ENCODE assay signal across 8 cellular contexts in genomic region chr11:2825261-2825885, GRCh38.
DNase-seq lines count a peak whose midpoint lies in the region; ATAC-seq and TF ChIP-seq lines count a peak whose summit lies in the region.

No MANE protein-coding gene starts in this region.

- WGBS in IMR-90 (ENCODE audit: extremely low coverage in 2 of 2, insufficient read length in 1 of 2), 2 experiments, result 55% methylated on average over 10 of the region's 22 CpGs; no CpG with 5 or more reads in 1 of the 2 experiments
- WGBS in mesenchymal stem cell, result 40% methylated on average over 13 of the region's 22 CpGs

- peak overlapping the region; percentile 80; the same call in 2 of the 3 replicates for H2BK15ac ChIP-seq in IMR-90 (ENCODE audit: low read depth, low read length)
- peak overlapping the region; percentile 90 for H2BK15ac ChIP-seq in mesenchymal stem cell (ENCODE audit: low read depth, poor library complexity, severe bottlenecking)

- peak; percentile 63 for ATAC-seq in IMR-90 (ENCODE audit: low read depth)

- H2AK5ac ChIP-seq in IMR-90 (ENCODE audit: low read depth, low read length), result peak overlapping the region; percentile 97
- peak overlapping the region; percentile 16 for H2AK5ac ChIP-seq in mesenchymal stem cell (ENCODE audit: low read length, severe bottlenecking)

- CTCF ChIA-PET in IMR-90 (lab: Yijun Ruan, JAX), result interaction anchor here (0.6 to 1.1 kb wide), 2 partner anchors 58 to 1026 kb away, joined by 3 to 4 read pairs; no protein-coding TSS in a partner anchor

- H3K4ac ChIP-seq in IMR-90 (ENCODE audit: low read depth, low read length) (peak overlapping the region; percentile 95), mesenchymal stem cell (ENCODE audit: low read depth in 1 of 2, low read length in 2 of 2) (peak overlapping the region; percentile 82 to 83)

- intact Hi-C loops in IMR-90 (cut with micrococcal nuclease) (loop anchor here (1.0 to 5.0 kb wide), 3 partner anchors 83 to 293 kb away; no protein-coding TSS in a partner anchor), tibial artery (cut with DNase I; ENCODE audit: low total_unique reads) (loop anchor here (5.0 kb wide), 1 partner anchor 62 kb away; the partner anchor contains the start of gene CDKN1C)

- no peak for TF ChIP-seq POLR2A in IMR-90 (IDR thresholded peaks at IDR 0.05; ENCODE audit: low read depth, low read length)

- no peaks in the 10 kb centered on the region for H4K20me1 ChIP-seq in IMR-90 (ENCODE audit: insufficient read depth, low read length)

- H3K9ac ChIP-seq in IMR-90 (ENCODE audit: low read depth, low read length) (peak overlapping the region; percentile 76), duodenal mucosa (ENCODE audit: low read depth in 1 of 2, low read length in 2 of 2) (no peak overlapping the region), mesenchymal stem cell (ENCODE audit: low read length) (peak overlapping the region; percentile 87)

- DNase-seq in IMR-90, result peak; percentile 74
- peak; percentile 78 for DNase-seq in mesenchymal stem cell
- DNase-seq in tibial artery, result peak; percentile 85 to 93
- no peak for DNase-seq in NCI-H345 (lab: John Stamatoyannopoulos, UW)
- no peak for DNase-seq in dermis blood vessel endothelial cell
- DNase-seq in HAP-1 (ENCODE audit: low spot score in 2 of 2), result no peak
- no peak for DNase-seq in activated naive CD8-positive, alpha-beta T cell treated with anti-CD3 and anti-CD28 coated beads for 36 hours

- H3K56ac ChIP-seq in IMR-90 (ENCODE audit: extremely low read depth, insufficient read depth, low read length), result peak overlapping the region; percentile 80

- H3K27me3 ChIP-seq in IMR-90 (ENCODE audit: control insufficient read depth, insufficient read depth, low read length) (no peaks in the 10 kb centered on the region), duodenal mucosa (ENCODE audit: control insufficient read depth in 1 of 2, insufficient read depth in 2 of 2, low read length in 2 of 2) (no peaks in the 10 kb centered on the region), mesenchymal stem cell (ENCODE audit: control insufficient read depth in 1 of 2, insufficient read depth in 1 of 2, low read length in 2 of 2) (peaks cover 0 to 4% of the 10 kb centered on the region in 2 experiments), tibial artery (no peaks in the 10 kb centered on the region), HAP-1 (ENCODE audit: low read depth) (no peaks in the 10 kb centered on the region)

- H3K23ac ChIP-seq in IMR-90 (ENCODE audit: low read depth, low read length), result peak overlapping the region; percentile 95
- peak overlapping the region in 1 of 2 experiments; percentile 2 for H3K23ac ChIP-seq in mesenchymal stem cell (ENCODE audit: low read length in 2 of 2)

- H3K18ac ChIP-seq in IMR-90 (ENCODE audit: low read depth, low read length) (peak overlapping the region; percentile 83), mesenchymal stem cell (ENCODE audit: low read depth in 1 of 2, low read length in 2 of 2) (peak overlapping the region; percentile 75 to 84)

- H2BK120ac ChIP-seq in IMR-90 (ENCODE audit: low read depth, low read length), result peak overlapping the region; percentile 95
- H2BK120ac ChIP-seq in mesenchymal stem cell (ENCODE audit: low read depth, low read length), result peak overlapping the region; percentile 91

- no peak overlapping the region for H3K4me3 Mint-ChIP-seq in activated naive CD8-positive, alpha-beta T cell treated with anti-CD3 and anti-CD28 coated beads for 36 hours

- H4K91ac ChIP-seq in IMR-90 (ENCODE audit: insufficient read depth, low read depth, low read length) (peak overlapping the region; percentile 93), mesenchymal stem cell (ENCODE audit: low read length) (peak overlapping the region; percentile 91)

- peak overlapping the region; percentile 87 for H4K5ac ChIP-seq in IMR-90 (ENCODE audit: low read depth, low read length)

- H2BK20ac ChIP-seq in IMR-90 (ENCODE audit: low read depth, low read length), result peak overlapping the region; percentile 93

- peaks cover 33% of the 10 kb centered on the region for H3K9me3 Mint-ChIP-seq in activated naive CD8-positive, alpha-beta T cell treated with anti-CD3 and anti-CD28 coated beads for 36 hours

- H3K27ac ChIP-seq in IMR-90 (ENCODE audit: insufficient read depth, low read length), result peak overlapping the region; percentile 92
- peak overlapping the region; percentile 51 for H3K27ac ChIP-seq in duodenal mucosa (ENCODE audit: low read depth, low read length)
- peak overlapping the region; percentile 92 for H3K27ac ChIP-seq in mesenchymal stem cell (ENCODE audit: low read length, poor library complexity, severe bottlenecking)
- peak overlapping the region; percentile 83 to 89 for H3K27ac ChIP-seq in tibial artery

- peak overlapping the region; percentile 98 for H2AK9ac ChIP-seq in IMR-90 (replicated peaks; ENCODE audit: low read depth, low read length, poor library complexity)

- H3K4me2 ChIP-seq in IMR-90 (ENCODE audit: low read depth, low read length) (peak overlapping the region; percentile 76), mesenchymal stem cell (ENCODE audit: low read length, poor library complexity, severe bottlenecking) (peak overlapping the region; percentile 2)

- H2AFZ ChIP-seq in IMR-90 (replicated peaks; ENCODE audit: low read length, poor library complexity) (peak overlapping the region; percentile 96), mesenchymal stem cell (ENCODE audit: low read depth, low read length) (peak overlapping the region; percentile 18)

- peak overlapping the region; percentile 12 to 94 for H2BK12ac ChIP-seq in mesenchymal stem cell (ENCODE audit: low read length in 2 of 2)

- no peaks in the 10 kb centered on the region for H3K36me3 ChIP-seq in IMR-90 (ENCODE audit: control insufficient read depth, insufficient read depth, low read length)
- H3K36me3 ChIP-seq in duodenal mucosa (ENCODE audit: control insufficient read depth in 1 of 2, insufficient read depth in 2 of 2, low read length in 2 of 2), result peaks cover 0 to 6% of the 10 kb centered on the region in 2 donors
- H3K36me3 ChIP-seq in mesenchymal stem cell (ENCODE audit: control insufficient read depth in 1 of 2, insufficient read depth in 2 of 2, low read depth in 1 of 2, low read length in 2 of 2), result no peaks in the 10 kb centered on the region
- no peaks in the 10 kb centered on the region for H3K36me3 ChIP-seq in tibial artery
- H3K36me3 ChIP-seq in HAP-1 (replicated peaks), result no peaks in the 10 kb centered on the region

- dilution Hi-C loops in IMR-90 (cut with HindIII; ENCODE audit: low sequenced_read_pairs, unreplicated experiment), result no loop called here

- H3K27ac Mint-ChIP-seq in activated naive CD8-positive, alpha-beta T cell treated with anti-CD3 and anti-CD28 coated beads for 36 hours, result no peak overlapping the region

- TF ChIP-seq CTCF in IMR-90 (conservative IDR thresholded peaks at IDR 0.05; ENCODE audit: low read depth, low read length) (no peak), tibial artery (IDR thresholded peaks at IDR 0.05) (no peak)

- peak overlapping the region; percentile 87 for H3K14ac ChIP-seq in IMR-90 (replicated peaks; ENCODE audit: low read depth, low read length)
- H3K14ac ChIP-seq in mesenchymal stem cell (ENCODE audit: low read length in 2 of 2), result peak overlapping the region in 1 of 2 experiments; percentile 73

- H3K4me1 Mint-ChIP-seq in activated naive CD8-positive, alpha-beta T cell treated with anti-CD3 and anti-CD28 coated beads for 36 hours, result no peaks in the 10 kb centered on the region

- no peaks in the 10 kb centered on the region for H3K27me3 Mint-ChIP-seq in activated naive CD8-positive, alpha-beta T cell treated with anti-CD3 and anti-CD28 coated beads for 36 hours

- H2BK5ac ChIP-seq in IMR-90 (ENCODE audit: low read depth, low read length, poor library complexity, severe bottlenecking) (peak overlapping the region; percentile 96), mesenchymal stem cell (ENCODE audit: low read depth, low read length, poor library complexity, severe bottlenecking) (peak overlapping the region; percentile 84)

- no peak overlapping the region for H3K4me3 ChIP-seq in IMR-90 (ENCODE audit: insufficient read depth, low read depth, low read length)
- no peak overlapping the region for H3K4me3 ChIP-seq in duodenal mucosa (ENCODE audit: low read depth in 1 of 2, low read length in 2 of 2)
- H3K4me3 ChIP-seq in mesenchymal stem cell (ENCODE audit: insufficient read depth in 1 of 2, low read depth in 1 of 2, low read length in 2 of 2), result peak overlapping the region in 1 of 2 experiments; percentile 66
- H3K4me3 ChIP-seq in tibial artery, result peak overlapping the region in 1 of 2 donors; percentile 37
- no peak overlapping the region for H3K4me3 ChIP-seq in HAP-1

- TF ChIP-seq RAD21 in IMR-90 (IDR thresholded peaks at IDR 0.05; ENCODE audit: low read length), result no peak

- H3K9me3 ChIP-seq in IMR-90 (ENCODE audit: control insufficient read depth, insufficient read depth, low read length) (peaks cover 13% of the 10 kb centered on the region), duodenal mucosa (ENCODE audit: control insufficient read depth in 1 of 2, low read length in 2 of 2) (peaks cover 3 to 14% of the 10 kb centered on the region in 2 donors), mesenchymal stem cell (ENCODE audit: control insufficient read depth, low read length) (peaks cover 49% of the 10 kb centered on the region), tibial artery (peaks cover 0 to 22% (median 4%) of the 10 kb centered on the region in 3 donors), HAP-1 (peaks cover 13% of the 10 kb centered on the region; the same call in 1 of the 2 replicates)

- H3K4me1 ChIP-seq in IMR-90 (ENCODE audit: control insufficient read depth, insufficient read depth, low read length), result peaks cover 23% of the 10 kb centered on the region
- peaks cover 9% of the 10 kb centered on the region in 2 donors for H3K4me1 ChIP-seq in duodenal mucosa (ENCODE audit: control insufficient read depth in 1 of 2, insufficient read depth in 2 of 2, low read length in 2 of 2)
- peaks cover 29% of the 10 kb centered on the region for H3K4me1 ChIP-seq in mesenchymal stem cell (ENCODE audit: control insufficient read depth, insufficient read depth, low read depth, low read length)
- H3K4me1 ChIP-seq in tibial artery, result peaks cover 4 to 40% (median 26%) of the 10 kb centered on the region in 4 donors
- no peaks in the 10 kb centered on the region for H3K4me1 ChIP-seq in HAP-1

- peaks cover 5% of the 10 kb centered on the region; the same call in 1 of the 2 replicates for H3K9me1 ChIP-seq in IMR-90 (ENCODE audit: insufficient read depth, low read length)

- POLR2A ChIA-PET in IMR-90 (lab: Charles Lee; ENCODE audit: unreplicated experiment), result interaction anchor here (0.6 to 1.0 kb wide), 2 partner anchors 9 to 104 kb away, joined by 3 read pairs; partner anchors contain the start of gene PHLDA2

- H3K79me1 ChIP-seq in IMR-90 (ENCODE audit: low read depth in 1 of 2, low read length in 2 of 2) (no peaks in the 10 kb centered on the region), mesenchymal stem cell (replicated peaks; ENCODE audit: low read length, poor library complexity, severe bottlenecking) (no peaks in the 10 kb centered on the region)

- peaks cover 36% of the 10 kb centered on the region for H3K36me3 Mint-ChIP-seq in activated naive CD8-positive, alpha-beta T cell treated with anti-CD3 and anti-CD28 coated beads for 36 hours

- in situ Hi-C loops in IMR-90 (cut with MboI; ENCODE audit: low sequenced_read_pairs) (no loop called here), HAP-1 (cut with MboI; ENCODE audit: low sequenced_read_pairs) (no loop called here)

- peak overlapping the region; percentile 78 to 98 for H4K8ac ChIP-seq in IMR-90 (ENCODE audit: low read depth in 2 of 2, low read length in 2 of 2)
- H4K8ac ChIP-seq in mesenchymal stem cell (ENCODE audit: low read length), result peak overlapping the region; percentile 81

- no TSS peak for BruUV-seq in IMR-90 (replicated peaks; lab: Mats Ljungman, UMichigan)

Comparison
In these comparisons a context has a peak if more than half of its experiments do, and no peak if none do; other contexts are left out.
1. DNase-seq: peak in IMR-90 (single experiment), mesenchymal stem cell (single experiment) and tibial artery (2 of 2); none in NCI-H345 (single experiment), dermis blood vessel endothelial cell (single experiment), HAP-1 (0 of 2) and activated naive CD8-positive, alpha-beta T cell treated with anti-CD3 and anti-CD28 coated beads for 36 hours (single experiment).
2. H3K9ac ChIP-seq: peak in IMR-90 (single experiment) and mesenchymal stem cell (single experiment); none in duodenal mucosa (0 of 2).
3. Peak in every context shown above with its lines, with median percentiles within 50 percentile points of each other: H3K27ac ChIP-seq.